Comparison of ENCODE assay signal across 22 cellular contexts in the genomic region with DNA sequence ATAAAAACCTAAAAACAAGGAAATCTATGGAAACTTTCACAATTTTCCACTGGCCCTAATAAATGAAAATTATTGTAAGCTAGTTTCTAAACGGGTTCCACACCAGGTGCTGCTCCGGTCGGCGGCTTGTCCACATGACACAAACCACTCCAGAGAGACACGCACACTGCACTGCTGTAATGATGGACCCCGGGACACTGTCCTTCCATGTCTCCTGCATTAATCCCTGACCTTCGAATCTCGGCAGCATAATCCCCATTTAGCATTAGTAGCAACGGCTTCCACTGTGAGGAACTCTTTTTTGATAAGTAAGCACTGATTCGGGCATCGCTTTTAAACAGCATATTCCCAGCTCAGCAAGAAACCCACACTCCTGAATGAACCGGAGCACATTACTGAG. TPM values are rescaled to one million over a fixed set of nuclear protein-coding genes. Genes with fewer than 3 reads are reported as not detected.
DNase-seq lines count a peak whose midpoint lies in the region; ATAC-seq, FAIRE-seq and TF ChIP-seq lines count a peak whose summit lies in the region.
"Had no signal": no experiment of that assay in that cellular context is flagged by ENCODE, and none has a peak within 500 bp of the region (broad histone marks: within the 10 kb centered on the region; RNA-seq: fewer than 3 reads in every experiment).

No MANE protein-coding gene starts in this region.

- no peak for FAIRE-seq in frontal cortex (lab: Jason Lieb, UNC)
- FAIRE-seq: D721Med, GM12891, GM19239, urothelium cell line had no signal

- no peak for ATAC-seq in HG02678 (IDR thresholded peaks at IDR 0.05; ENCODE audit: unreplicated experiment)
- ATAC-seq: left lung, PC-3 had no signal

- H3K36me3 Mint-ChIP-seq in brain (no peaks in the 10 kb centered on the region), nephron progenitor cell (ENCODE audit: low read depth) (no peaks in the 10 kb centered on the region)
- H3K36me3 Mint-ChIP-seq: WTC11 had no signal

- H3K9me3 Mint-ChIP-seq in brain (no peaks in the 10 kb centered on the region), nephron progenitor cell (no peaks in the 10 kb centered on the region)
- H3K9me3 Mint-ChIP-seq: neural crest cell, WTC11 had no signal

- no peak for TF ChIP-seq CTCF in brain (conservative IDR thresholded peaks at IDR 0.05)
- no peak for TF ChIP-seq CTCF in nephron progenitor cell (IDR thresholded peaks at IDR 0.05)

- H3K27ac Mint-ChIP-seq in brain (peak overlapping the region; percentile 71 to 97 (median 91)), nephron progenitor cell (no peak overlapping the region)

- H3K27me3 Mint-ChIP-seq in brain (no peaks in the 10 kb centered on the region), nephron progenitor cell (ENCODE audit: low read depth, poor library complexity) (peaks cover 37% of the 10 kb centered on the region)

- H3K4me1 Mint-ChIP-seq in brain (peaks cover 91% of the 10 kb centered on the region), nephron progenitor cell (peaks cover 49% of the 10 kb centered on the region)

- DNase-seq in NCI-H2107 treated with DMSO at 0.1 percent for 48 hours (lab: John Stamatoyannopoulos, UW; ENCODE audit: unreplicated experiment) = peak; percentile 32
- DNase-seq in NCI-H2107 (lab: John Stamatoyannopoulos, UW) = no peak
- peak; percentile 70 for DNase-seq in DMS53 (lab: John Stamatoyannopoulos, UW)
- DNase-seq in NCI-H2171 treated with DMSO at 0.1 percent for 48 hours (lab: John Stamatoyannopoulos, UW) = peak; percentile 81
- no peak for DNase-seq in nephron progenitor cell
- DNase-seq in frontal cortex (ENCODE audit: low spot score in 2 of 2) = no peak
- DNase-seq: central memory CD4-positive, alpha-beta T cell; Karpas-422; left lung; PC-3; stimulated activated CD4-positive, alpha-beta T cell treated with anti-CD3 and anti-CD28 coated beads, Interleukin-4, amount 100 ng/mL, for 4 hours; T-helper 2 cell had no signal

- H3K4me3 Mint-ChIP-seq in brain = peak overlapping the region; percentile 59 to 86 (median 75)
- no peak overlapping the region for H3K4me3 Mint-ChIP-seq in nephron progenitor cell
- H3K4me3 Mint-ChIP-seq: neural crest cell, WTC11 had no signal

RNA-seq across cellular contexts. Expression of gene INSM1, which starts 43.5 kb away (rescaled TPM):
- 321 TPM for polyA plus RNA-seq in brain (ENCODE audit: insufficient read depth, low read depth, low replicate concordance)
- total RNA-seq in frontal cortex = 8.6 TPM
- total RNA-seq: glomerular endothelial cell, left lung, SJSA1 had no signal

Comparison
In these comparisons a context has a peak if more than half of its experiments do, and no peak if none do; other contexts are left out.
1. DNase-seq: peak in NCI-H2107 treated with DMSO at 0.1 percent for 48 hours (single experiment), DMS53 (single experiment) and NCI-H2171 treated with DMSO at 0.1 percent for 48 hours (single experiment); none in NCI-H2107 (single experiment), nephron progenitor cell (single experiment) and frontal cortex (0 of 2).